1 cellular context compared by ENCODE assay signal in the genomic region with DNA sequence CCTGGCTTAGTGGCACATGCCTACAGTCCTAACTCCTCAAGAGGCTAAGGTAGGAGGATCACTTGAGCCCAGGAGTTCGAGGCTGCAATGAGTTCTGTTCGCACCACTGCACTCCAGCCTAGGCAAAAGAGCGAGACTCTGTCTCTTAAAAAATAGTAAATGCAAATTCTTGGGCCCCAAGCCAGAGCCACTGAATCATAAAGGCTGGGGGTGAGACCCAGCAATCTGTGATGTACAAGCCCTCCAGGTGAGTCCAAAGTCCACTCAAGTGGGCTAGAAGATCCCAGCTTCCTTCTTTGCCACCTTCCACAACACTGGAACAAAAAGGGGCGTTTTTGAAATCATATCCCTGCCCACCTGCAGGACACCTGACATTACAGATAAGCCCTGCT.
TF ChIP-seq lines count a peak whose summit lies in the region.

No MANE protein-coding gene starts in this region.

TF ChIP-seq in GM12878, 131 proteins besides CTCF, POLR2A, EP300 and RAD21:
- TF ChIP-seq ZNF384 (IDR thresholded peaks at IDR 0.05; ENCODE audit: borderline replicate concordance, low read depth, low read length) (no peak), SIN3A (IDR thresholded peaks at IDR 0.05; ENCODE audit: low read depth, low read length) (no peak)
TF ChIP-seq in GM12878: peak in this region for 0.
